In genomic region chr17:28598799-28599310, GRCh38 we compare ENCODE assay signal across 8 cellular contexts. TPM values are rescaled to one million over a fixed set of nuclear protein-coding genes. Genes with fewer than 3 reads are reported as not detected.
A peak's percentile ranks its signal among the peaks of the same experiment; 100 is the strongest.
DNase-seq lines count a peak whose midpoint lies in the region; ATAC-seq and TF ChIP-seq lines count a peak whose summit lies in the region.

TSS of gene SPAG5 (minus strand) at chr17:28599025. CDS start at chr17:28598946, 79 bp downstream.

- ATAC-seq in HG02798 (IDR thresholded peaks at IDR 0.05; ENCODE audit: poor library complexity, unreplicated experiment): peak; percentile 85

- peak within 1 kb of the TSS; percentile 77 for H3K4me2 ChIP-seq in parathyroid adenoma (ENCODE audit: low read length)

- H3K27ac ChIP-seq in cardiac muscle cell (peak within 1 kb of the TSS; percentile 27), parathyroid adenoma (peak within 1 kb of the TSS; percentile 71), tibial nerve (peak within 1 kb of the TSS; percentile 77 to 96 (median 92))

- 0 to 2% methylated on average over 23 to 38 of the region's 44 CpGs for WGBS in tibial nerve, 2 donors

- peak in 1 of 2 donors; percentile 93 for TF ChIP-seq EP300 in tibial nerve (IDR thresholded peaks at IDR 0.05)

- H3K79me2 ChIP-seq in parathyroid adenoma: no peaks in the 10 kb centered on the region

- H3K27me3 ChIP-seq in adipocyte (replicated peaks; ENCODE audit: control insufficient read depth, insufficient read depth, low read length) (no peaks in the 10 kb centered on the region), cardiac muscle cell (no peaks in the 10 kb centered on the region), parathyroid adenoma (ENCODE audit: control insufficient read depth, insufficient read depth, low read length) (no peaks in the 10 kb centered on the region), tibial nerve (no peaks in the 10 kb centered on the region)

- TF ChIP-seq CTCF in GM12875 (IDR thresholded peaks at IDR 0.05; ENCODE audit: borderline replicate concordance, insufficient read depth, low read depth, low read length) (no peak), cardiac muscle cell (IDR thresholded peaks at IDR 0.05; ENCODE audit: low read depth, low read length) (no peak), parathyroid adenoma (IDR thresholded peaks at IDR 0.05) (no peak), tibial nerve (IDR thresholded peaks at IDR 0.05) (no peak)

- H3K9ac ChIP-seq in adipocyte (ENCODE audit: low read length) (peak within 1 kb of the TSS; percentile 78), parathyroid adenoma (no peak within 1 kb of the TSS)

- peak within 1 kb of the TSS; percentile 96 for H2AFZ ChIP-seq in parathyroid adenoma

- H3K4me1 ChIP-seq in adipocyte (ENCODE audit: control insufficient read depth, insufficient read depth, low read length): peaks cover 13% of the 10 kb centered on the region
- H3K4me1 ChIP-seq in cardiac muscle cell (ENCODE audit: low read depth): no peaks in the 10 kb centered on the region
- peaks cover 5% of the 10 kb centered on the region for H3K4me1 ChIP-seq in parathyroid adenoma
- peaks cover 0 to 19% (median 12%) of the 10 kb centered on the region in 4 donors for H3K4me1 ChIP-seq in tibial nerve

- DNase-seq in NCI-H1436 (lab: John Stamatoyannopoulos, UW): peak; percentile 97
- peak; percentile 93 for DNase-seq in T follicular helper cell (ENCODE audit: low read depth)
- DNase-seq in adipocyte (ENCODE audit: low read depth): peak; percentile 97
- peak; percentile 93 to 96 for DNase-seq in cardiac muscle cell (ENCODE audit: low read depth in 1 of 2, low spot score in 1 of 2)
- peak; percentile 84 to 90 for DNase-seq in tibial nerve (ENCODE audit: low spot score in 2 of 2)

- TF ChIP-seq POLR2A in tibial nerve (IDR thresholded peaks at IDR 0.05): peak; percentile 59 to 90

- H3K9me3 ChIP-seq in adipocyte (ENCODE audit: control insufficient read depth, low read length) (no peaks in the 10 kb centered on the region), cardiac muscle cell (ENCODE audit: low read depth) (no peaks in the 10 kb centered on the region), parathyroid adenoma (ENCODE audit: control insufficient read depth, low read length) (no peaks in the 10 kb centered on the region), tibial nerve (no peaks in the 10 kb centered on the region)

- H3K4me3 ChIP-seq in GM12875 (ENCODE audit: low read depth, low read length) (peak within 1 kb of the TSS; percentile 96), adipocyte (ENCODE audit: low read length) (peak within 1 kb of the TSS; percentile 96), cardiac muscle cell (peak within 1 kb of the TSS; percentile 46), parathyroid adenoma (ENCODE audit: low read depth, low read length) (peak within 1 kb of the TSS; percentile 60), tibial nerve (peak within 1 kb of the TSS; percentile 56 to 68 (median 66))

- H3K36me3 ChIP-seq in adipocyte (ENCODE audit: control insufficient read depth, insufficient read depth, low read length, severe bottlenecking) (no peaks in the 10 kb centered on the region), cardiac muscle cell (no peaks in the 10 kb centered on the region), parathyroid adenoma (ENCODE audit: control insufficient read depth, insufficient read depth, low read length) (no peaks in the 10 kb centered on the region), tibial nerve (no peaks in the 10 kb centered on the region)

RNA-seq across cellular contexts. Expression of gene SPAG5, which starts in this region (rescaled TPM):
- total RNA-seq in cardiac muscle cell: 9.8 and 52.7 TPM in 2 replicates
- 27.0 and 84.6 TPM in 2 replicates for polyA plus RNA-seq in cardiac muscle cell
- 10 to 100 TPM in 1 of 4 donors, 1 to 10 TPM in 3; 5.7 to 11.4 (median 7.6) TPM for total RNA-seq in tibial nerve

Comparison
In these comparisons a context has a peak if more than half of its experiments do, and no peak if none do; other contexts are left out.
1. Peak in every context shown above with its lines: DNase-seq, ATAC-seq, H3K4me3 ChIP-seq and H3K27ac ChIP-seq.
2. H3K4me3 ChIP-seq: peak in every context shown above with its lines; median percentile 96 in GM12875; 96 in adipocyte; 66 in tibial nerve; 60 in parathyroid adenoma; 46 in cardiac muscle cell.
3. H3K27ac ChIP-seq: peak in every context shown above with its lines; median percentile 92 in tibial nerve; 71 in parathyroid adenoma; 27 in cardiac muscle cell.